In genomic region chr12:14810953-14811483, GRCh38 we compare ENCODE assay signal across 9 cellular contexts. TPM values are rescaled to one million over a fixed set of nuclear protein-coding genes. Genes with fewer than 3 reads are reported as not detected.
DNase-seq lines count a peak whose midpoint lies in the region; ATAC-seq and TF ChIP-seq lines count a peak whose summit lies in the region.
"Had no signal": no experiment of that assay in that cellular context is flagged by ENCODE, and none has a peak within 500 bp of the region (broad histone marks: within the 10 kb centered on the region; RNA-seq: fewer than 3 reads in every experiment).

No MANE protein-coding gene starts in this region.

- no peaks in the 10 kb centered on the region for H3K9me3 ChIP-seq in right lobe of liver
- H3K9me3 ChIP-seq in stomach, result no peaks in the 10 kb centered on the region

- TF ChIP-seq EP300 in stomach (IDR thresholded peaks at IDR 0.05), result no peak

- 82% methylated on average over 1 of the region's 1 CpG for WGBS in right lobe of liver (ENCODE audit: insufficient coverage, low coverage, low lambda C conversion rate, missing lambda C conversion rate)
- WGBS in stomach, 5 donors, result 95 to 100% (median 96%) methylated on average over 1 of the region's 1 CpG

- H3K36me3 Mint-ChIP-seq in HFFc6 (ENCODE audit: low read depth), result no peaks in the 10 kb centered on the region
- no peaks in the 10 kb centered on the region for H3K36me3 Mint-ChIP-seq in activated naive CD8-positive, alpha-beta T cell treated with anti-CD3 and anti-CD28 coated beads for 36 hours

- H3K27me3 ChIP-seq in right lobe of liver (no peaks in the 10 kb centered on the region), stomach (no peaks in the 10 kb centered on the region)

- H3K36me3 ChIP-seq in right lobe of liver, result no peaks in the 10 kb centered on the region
- no peaks in the 10 kb centered on the region for H3K36me3 ChIP-seq in stomach

- H3K4me1 ChIP-seq in right lobe of liver, result no peaks in the 10 kb centered on the region
- H3K4me1 ChIP-seq in stomach, result no peaks in the 10 kb centered on the region

- H3K27me3 Mint-ChIP-seq in HFFc6 (ENCODE audit: insufficient read depth), result no peaks in the 10 kb centered on the region
- H3K27me3 Mint-ChIP-seq in activated naive CD8-positive, alpha-beta T cell treated with anti-CD3 and anti-CD28 coated beads for 36 hours, result no peaks in the 10 kb centered on the region

- peak; percentile 77 for TF ChIP-seq CTCF in HFFc6 (IDR thresholded peaks at IDR 0.05)
- TF ChIP-seq CTCF in right lobe of liver (IDR thresholded peaks at IDR 0.05), result peak; percentile 59 to 72 (median 64)
- TF ChIP-seq CTCF in stomach (IDR thresholded peaks at IDR 0.05), result no peak

- peak; percentile 42 for DNase-seq in D341Med (ENCODE audit: low spot score)
- DNase-seq in HFFc6, result peak; percentile 32
- DNase-seq in activated naive CD8-positive, alpha-beta T cell treated with anti-CD3 and anti-CD28 coated beads for 36 hours, result no peak
- DNase-seq in right lobe of liver, result peak in 2 of 3 donors; percentile 23 to 62
- no peak for DNase-seq in cortex of kidney (lab: John Stamatoyannopoulos, UW)
- no peak for DNase-seq in NCI-H2196 treated with DMSO at 0.1 percent for 48 hours (lab: John Stamatoyannopoulos, UW; ENCODE audit: unreplicated experiment)
- DNase-seq in stomach, result no peak

- H3K4me3 ChIP-seq in right lobe of liver (no peak overlapping the region), stomach (no peak overlapping the region)

- H3K4me1 Mint-ChIP-seq in HFFc6 (ENCODE audit: low read depth), result no peaks in the 10 kb centered on the region
- peaks cover 17% of the 10 kb centered on the region for H3K4me1 Mint-ChIP-seq in activated naive CD8-positive, alpha-beta T cell treated with anti-CD3 and anti-CD28 coated beads for 36 hours

- no peak overlapping the region for H3K27ac Mint-ChIP-seq in HFFc6
- H3K27ac Mint-ChIP-seq in activated naive CD8-positive, alpha-beta T cell treated with anti-CD3 and anti-CD28 coated beads for 36 hours, result peak overlapping the region; percentile 69

- TF ChIP-seq POLR2A in right lobe of liver (IDR thresholded peaks at IDR 0.05), result no peak
- TF ChIP-seq POLR2A in stomach (IDR thresholded peaks at IDR 0.05), result no peak

- intact Hi-C loops in right lobe of liver (cut with DNase I), result no loop called here
- intact Hi-C loops in stomach (cut with DNase I; ENCODE audit: low total_unique reads), result no loop called here

- H3K27ac ChIP-seq in right lobe of liver (no peak overlapping the region), stomach (no peak overlapping the region)

- no peaks in the 10 kb centered on the region for H3K9me3 Mint-ChIP-seq in HFFc6
- H3K9me3 Mint-ChIP-seq in activated naive CD8-positive, alpha-beta T cell treated with anti-CD3 and anti-CD28 coated beads for 36 hours, result no peaks in the 10 kb centered on the region

- ATAC-seq in right lobe of liver, result peak; percentile 95 to 97 (median 96)
- no peak for ATAC-seq in HG03469 (IDR thresholded peaks at IDR 0.05; ENCODE audit: unreplicated experiment)

- no peak overlapping the region for H3K4me3 Mint-ChIP-seq in HFFc6
- peak overlapping the region; percentile 14 for H3K4me3 Mint-ChIP-seq in activated naive CD8-positive, alpha-beta T cell treated with anti-CD3 and anti-CD28 coated beads for 36 hours

RNA-seq across cellular contexts. Expression of gene SMCO3, which starts 3.0 kb away (rescaled TPM):
- under 1 TPM; 0.07 to 0.26 (median 0.13) TPM for total RNA-seq in HFFc6 (2021; fragmentation: NEBNext Ultra II Directional; extraction: Animal tissue kit (Norgen Biotek cat#: 25700))
- not detected for total RNA-seq in activated naive CD8-positive, alpha-beta T cell treated with anti-CD3 and anti-CD28 coated beads for 36 hours
- total RNA-seq in right lobe of liver (under 1 TPM in 5 of 6 experiments, not detected in 1; 0.24 to 0.68 (median 0.40) TPM), stomach (1 to 10 TPM in 1 of 5 donors, not detected in 4; 2.4 TPM)
- polyA plus RNA-seq in stomach, result not detected
- total RNA-seq: mononuclear cell had no signal

RNA-seq across cellular contexts. Expression of gene C12orf60, which starts 7.5 kb away (rescaled TPM):
- under 1 TPM; 0.38 to 0.83 (median 0.64) TPM for total RNA-seq in HFFc6 (2021; fragmentation: NEBNext Ultra II Directional; extraction: Animal tissue kit (Norgen Biotek cat#: 25700))
- 1 to 10 TPM; 2.7 to 2.8 TPM for total RNA-seq in activated naive CD8-positive, alpha-beta T cell treated with anti-CD3 and anti-CD28 coated beads for 36 hours
- total RNA-seq in right lobe of liver, result under 1 TPM; 0.37 to 0.91 (median 0.74) TPM
- 1 to 10 TPM in 3 of 5 donors, not detected in 2; 1.0 to 3.1 (median 1.5) TPM for total RNA-seq in stomach
- polyA plus RNA-seq in stomach, result 1 to 10 TPM; 1.1 to 2.4 (median 1.4) TPM

RNA-seq across cellular contexts. Expression of gene WBP11, which starts 7.7 kb away (rescaled TPM):
- 10 to 100 TPM; 50.5 to 69.0 (median 60.8) TPM for total RNA-seq in HFFc6 (2021; fragmentation: NEBNext Ultra II Directional; extraction: Animal tissue kit (Norgen Biotek cat#: 25700))
- 100 to 1,000 TPM; 160 to 175 TPM for total RNA-seq in activated naive CD8-positive, alpha-beta T cell treated with anti-CD3 and anti-CD28 coated beads for 36 hours
- total RNA-seq in right lobe of liver, result 10 to 100 TPM in 4 of 6 experiments, 1 to 10 TPM in 2; 8.6 to 24.9 (median 16.9) TPM
- total RNA-seq in stomach, result 10 to 100 TPM in 4 of 5 donors, 1 to 10 TPM in 1; 1.4 to 65.9 (median 19.2) TPM
- polyA plus RNA-seq in stomach, result 10 to 100 TPM; 12.7 to 16.0 (median 13.0) TPM

RNA-seq across cellular contexts. Expression of gene ART4, which starts 32.3 kb away (rescaled TPM):
- not detected for total RNA-seq in HFFc6 (2021; fragmentation: NEBNext Ultra II Directional; extraction: Animal tissue kit (Norgen Biotek cat#: 25700))
- total RNA-seq in activated naive CD8-positive, alpha-beta T cell treated with anti-CD3 and anti-CD28 coated beads for 36 hours, result not detected
- total RNA-seq in right lobe of liver (10 to 100 TPM; 19.6 to 43.5 (median 25.1) TPM), stomach (1 to 10 TPM in 1 of 5 donors, under 1 TPM in 1, not detected in 3; 0.72 to 2.0 TPM)
- polyA plus RNA-seq in stomach, result 1 to 10 TPM in 1 of 3 donors, under 1 TPM in 1, not detected in 1; 0.03 to 1.7 TPM
- total RNA-seq: mononuclear cell had no signal

Comparison
In these comparisons a context has a peak if more than half of its experiments do, and no peak if none do; other contexts are left out.
1. DNase-seq: peak in D341Med (single experiment), HFFc6 (single experiment) and right lobe of liver (2 of 3); none in activated naive CD8-positive, alpha-beta T cell treated with anti-CD3 and anti-CD28 coated beads for 36 hours (single experiment), cortex of kidney (single experiment), NCI-H2196 treated with DMSO at 0.1 percent for 48 hours (single experiment) and stomach (single experiment).
2. CTCF ChIP-seq: peak in HFFc6 (single experiment) and right lobe of liver (4 of 4); none in stomach (0 of 7).